Comparison of ENCODE assay signal across 8 cellular contexts in the genomic region with DNA sequence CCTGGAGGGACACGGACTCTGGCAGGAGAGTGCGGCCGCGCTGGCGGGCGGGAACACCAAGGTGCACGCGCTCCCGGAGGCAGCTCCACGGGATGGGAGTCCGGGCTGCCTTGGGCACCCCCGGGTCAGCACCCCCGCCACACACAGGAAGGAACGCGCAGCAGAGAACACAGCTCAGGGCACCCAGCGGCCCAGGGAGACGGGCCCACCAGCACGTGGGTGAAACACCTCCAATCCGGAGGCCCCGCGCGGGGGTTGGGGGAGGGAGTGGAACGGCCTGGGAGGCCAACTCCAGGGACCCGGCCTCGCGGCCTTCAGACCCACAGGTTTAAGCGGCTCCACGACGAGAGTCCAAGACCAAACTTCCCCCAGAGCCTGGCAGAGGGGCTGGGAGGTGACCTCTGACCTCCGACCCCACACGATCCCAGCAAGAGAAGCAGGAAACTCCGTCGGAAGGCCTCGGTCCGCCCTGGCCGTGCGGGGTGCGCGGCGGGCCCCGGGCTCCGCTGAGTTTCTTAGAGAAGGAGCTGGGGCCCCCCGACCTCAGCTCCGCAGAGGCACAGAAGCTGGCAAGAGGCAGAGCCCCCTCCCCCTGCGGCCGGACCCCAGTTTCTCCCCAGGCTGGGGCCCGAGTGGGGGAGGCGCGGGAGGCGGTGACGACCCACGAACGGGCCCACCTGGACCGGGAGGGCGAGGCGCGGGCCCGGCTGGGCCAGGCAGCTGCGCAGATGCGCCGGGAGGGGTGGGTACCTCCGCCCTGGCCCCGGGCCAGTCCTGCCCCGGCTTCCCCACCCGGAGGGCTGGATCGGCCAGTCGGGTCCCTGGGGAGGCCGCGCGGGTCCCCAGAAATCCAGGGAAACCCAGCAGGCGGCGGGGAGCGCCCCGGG. TPM values are rescaled to one million over a fixed set of nuclear protein-coding genes. Genes with fewer than 3 reads are reported as not detected.
DNase-seq lines count a peak whose midpoint lies in the region; ATAC-seq, FAIRE-seq and TF ChIP-seq lines count a peak whose summit lies in the region.

No MANE protein-coding gene starts in this region.

- H3K4me3 ChIP-seq in WI38 (ENCODE audit: low read depth, low read length) (peak overlapping the region; percentile 76), kidney (ENCODE audit: low read length in 2 of 2) (peak overlapping the region; percentile 25 to 65)

- intact Hi-C loops in kidney (cut with DNase I), result no loop called here

- TF ChIP-seq CTCF in WI38 (IDR thresholded peaks at IDR 0.05; ENCODE audit: low read depth, low read length) (no peak), kidney (IDR thresholded peaks at IDR 0.05; ENCODE audit: borderline replicate concordance, extremely low read depth, insufficient read depth) (no peak)

- FAIRE-seq in kidney (lab: Jason Lieb, UNC), result no peak

- H3K9ac ChIP-seq in kidney (ENCODE audit: low read length in 2 of 2), result peak overlapping the region; percentile 64 to 71

- H3K4me1 ChIP-seq in kidney (ENCODE audit: control insufficient read depth in 1 of 2, insufficient read depth in 1 of 2, low read depth in 1 of 2, low read length in 2 of 2), result peaks cover 26 to 28% of the 10 kb centered on the region in 2 donors

- no peak for ATAC-seq in GM21367 (IDR thresholded peaks at IDR 0.05; ENCODE audit: unreplicated experiment)

- DNase-seq in DMS79 (lab: John Stamatoyannopoulos, UW) (peak; percentile 33), DMS79 treated with DMSO at 0.1 percent for 48 hours (lab: John Stamatoyannopoulos, UW) (no peak), caudate nucleus (lab: John Stamatoyannopoulos, UW) (peak in 5 of 61 donors; percentile 25 to 46 (median 35)), kidney (peak; percentile 92), NCI-H1694 (lab: John Stamatoyannopoulos, UW) (no peak)
- DNase-seq in stimulated activated CD4-positive, alpha-beta T cell treated with anti-CD3 and anti-CD28 coated beads, Interleukin-1b, Interleukin-23, amount 100 ng/mL, for 4 hours (ENCODE audit: low read depth in 2 of 2), result peak; percentile 50 to 60

- no peaks in the 10 kb centered on the region for H3K9me3 ChIP-seq in kidney (ENCODE audit: control insufficient read depth in 1 of 2, low read length in 2 of 2)

- H3K36me3 ChIP-seq in kidney (ENCODE audit: control insufficient read depth in 1 of 2, insufficient read depth in 2 of 2, low read length in 2 of 2), result peaks cover 0 to 3% of the 10 kb centered on the region in 2 donors

- H3K27ac ChIP-seq in caudate nucleus (ENCODE audit: low read depth, low read length), result peak overlapping the region; percentile 31
- peak overlapping the region; percentile 63 to 88 for H3K27ac ChIP-seq in kidney (ENCODE audit: low read depth in 2 of 2, low read length in 2 of 2)

RNA-seq across cellular contexts. Expression of a gene that starts 0.9 kb away (rescaled TPM):
- total RNA-seq in kidney, result 30.9 TPM
- 7.1 TPM for polyA plus RNA-seq in kidney (ENCODE audit: insufficient read depth, low read depth, low replicate concordance)

RNA-seq across cellular contexts. Expression of a gene that starts 24.4 kb away (rescaled TPM):
- 33.1 TPM for total RNA-seq in kidney
- 22.2 TPM for polyA plus RNA-seq in kidney (ENCODE audit: insufficient read depth, low read depth, low replicate concordance)

Comparison
In these comparisons a context has a peak if more than half of its experiments do, and no peak if none do; other contexts are left out.
1. DNase-seq: peak in DMS79 (single experiment), kidney (single experiment) and stimulated activated CD4-positive, alpha-beta T cell treated with anti-CD3 and anti-CD28 coated beads, Interleukin-1b, Interleukin-23, amount 100 ng/mL, for 4 hours (2 of 2); none in DMS79 treated with DMSO at 0.1 percent for 48 hours (single experiment) and NCI-H1694 (single experiment).